20 cellular contexts compared by ENCODE assay signal in the genomic region with DNA sequence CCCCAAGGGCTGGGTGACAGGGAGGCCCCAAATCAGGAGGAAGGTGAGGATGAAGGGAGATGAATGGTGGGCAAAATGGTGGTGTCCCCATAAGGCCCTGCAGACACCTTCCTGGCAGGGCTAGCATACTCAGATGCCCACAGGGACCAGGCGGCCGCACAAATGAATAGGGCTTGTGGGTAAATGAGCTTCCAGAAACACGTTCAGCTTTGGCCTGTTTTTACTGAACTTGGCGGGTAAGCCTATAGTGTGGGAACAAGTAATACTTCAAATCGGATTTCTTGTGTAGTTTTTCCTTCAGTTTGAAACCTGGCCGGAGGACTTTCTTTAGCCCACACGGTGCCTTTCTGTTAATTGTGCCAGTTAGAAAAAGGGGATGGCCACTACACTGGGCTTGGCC. TPM values are rescaled to one million over a fixed set of nuclear protein-coding genes. Genes with fewer than 3 reads are reported as not detected.
DNase-seq lines count a peak whose midpoint lies in the region; ATAC-seq and TF ChIP-seq lines count a peak whose summit lies in the region.
"Had no signal": no experiment of that assay in that cellular context is flagged by ENCODE, and none has a peak within 500 bp of the region (broad histone marks: within the 10 kb centered on the region; RNA-seq: fewer than 3 reads in every experiment).

No MANE protein-coding gene starts in this region.

- no peak for DNase-seq in MCF 10A (ENCODE audit: unreplicated experiment)
- DNase-seq in mammary epithelial cell: no peak
- no peak for DNase-seq in fibroblast of lung (ENCODE audit: low read depth in 2 of 2)
- no peak for DNase-seq in osteocyte (ENCODE audit: extremely low spot score, unreplicated experiment)
- no peak for DNase-seq in aorta
- DNase-seq in NCI-H1417 treated with DMSO at 0.1 percent for 48 hours (lab: John Stamatoyannopoulos, UW): no peak
- DNase-seq in stimulated activated naive B cell treated with anti-CD40 and anti-IgM and Interleukin-4, amounts not matched to agents 10 μg/mL and 1 μg/mL and 100 μg/mL, for 72 hours: no peak
- DNase-seq in stimulated activated naive CD4-positive, alpha-beta T cell (lab: John Stamatoyannopoulos, UW): no peak
- DNase-seq: activated CD4-positive, alpha-beta T cell treated with anti-CD3 and anti-CD28 coated beads for 4 hours; activated naive CD4-positive, alpha-beta T cell treated with anti-CD3 and anti-CD28 coated beads, Interleukin-2, amount 50 U/mL, for 16 hours; COR-L47; natural killer cell; NCI-H1092 treated with DMSO at 0.1 percent for 48 hours; NCI-H2081; NCI-H446; OCI-M1; SHP77 treated with DMSO at 0.1 percent for 48 hours; testis had no signal

- H3K9me3 Mint-ChIP-seq in MCF 10A (ENCODE audit: unreplicated experiment) (no peaks in the 10 kb centered on the region), osteocyte (ENCODE audit: unreplicated experiment) (no peaks in the 10 kb centered on the region)
- no peaks in the 10 kb centered on the region for H3K9me3 Mint-ChIP-seq in stimulated activated naive B cell treated with anti-CD40 and anti-IgM and Interleukin-4, amounts not matched to agents 10 μg/mL and 1 μg/mL and 100 μg/mL, for 72 hours
- H3K9me3 Mint-ChIP-seq: natural killer cell had no signal

- peaks cover 2% of the 10 kb centered on the region for H4K20me1 ChIP-seq in mammary epithelial cell (ENCODE audit: insufficient read depth, low read length)
- H4K20me1 ChIP-seq in fibroblast of lung (ENCODE audit: control insufficient read depth, extremely low read depth, insufficient read depth, low read length): no peaks in the 10 kb centered on the region

- H3K79me2 ChIP-seq in mammary epithelial cell (ENCODE audit: insufficient read depth, low read length): peaks cover 97% of the 10 kb centered on the region
- peaks cover 94% of the 10 kb centered on the region for H3K79me2 ChIP-seq in fibroblast of lung (ENCODE audit: control insufficient read depth, insufficient read depth, low read length)
- H3K79me2 ChIP-seq: parathyroid adenoma had no signal

- no peak overlapping the region for H3K4me3 ChIP-seq in mammary epithelial cell (replicated peaks in 1 of 3; ENCODE audit: insufficient read depth in 1 of 3, low read depth in 2 of 3, low read length in 3 of 3)
- H3K4me3 ChIP-seq in fibroblast of lung (replicated peaks in 1 of 4; ENCODE audit: control extremely low read depth in 1 of 4, insufficient read depth in 1 of 4, low read depth in 3 of 4, low read length in 4 of 4): peak overlapping the region in 1 of 4 experiments; percentile 10
- no peak overlapping the region for H3K4me3 ChIP-seq in aorta (ENCODE audit: low read length in 2 of 2)
- H3K4me3 ChIP-seq: BLaER1, testis had no signal

- POLR2A ChIA-PET in MCF 10A (lab: Yijun Ruan, JAX): no interaction called here

- H2AFZ ChIP-seq in mammary epithelial cell (ENCODE audit: low read depth, low read length) (no peak overlapping the region), fibroblast of lung (ENCODE audit: low read length) (no peak overlapping the region)
- H2AFZ ChIP-seq: parathyroid adenoma had no signal

- H3K4me1 ChIP-seq in mammary epithelial cell (ENCODE audit: insufficient read depth, low read length): peaks cover 3% of the 10 kb centered on the region
- H3K4me1 ChIP-seq in fibroblast of lung (ENCODE audit: control insufficient read depth, extremely low read depth, insufficient read depth, low read length): peaks cover 3% of the 10 kb centered on the region
- peaks cover 0 to 9% of the 10 kb centered on the region in 2 donors for H3K4me1 ChIP-seq in aorta (ENCODE audit: control insufficient read depth in 1 of 2, insufficient read depth in 2 of 2, low read length in 2 of 2)
- H3K4me1 ChIP-seq: BLaER1, parathyroid adenoma had no signal

- H3K27me3 Mint-ChIP-seq in MCF 10A (ENCODE audit: insufficient read depth, unreplicated experiment): peaks cover 66% of the 10 kb centered on the region
- no peaks in the 10 kb centered on the region for H3K27me3 Mint-ChIP-seq in osteocyte (ENCODE audit: unreplicated experiment)
- no peaks in the 10 kb centered on the region for H3K27me3 Mint-ChIP-seq in stimulated activated naive B cell treated with anti-CD40 and anti-IgM and Interleukin-4, amounts not matched to agents 10 μg/mL and 1 μg/mL and 100 μg/mL, for 72 hours

- H3K4me2 ChIP-seq in mammary epithelial cell (ENCODE audit: insufficient read depth, low read depth, low read length): no peak overlapping the region
- H3K4me2 ChIP-seq in fibroblast of lung (ENCODE audit: extremely low read depth, insufficient read depth, low read length): no peak overlapping the region
- H3K4me2 ChIP-seq: BLaER1 had no signal

- TF ChIP-seq CTCF in MCF 10A (IDR thresholded peaks at IDR 0.05; ENCODE audit: unreplicated experiment): no peak
- TF ChIP-seq CTCF in mammary epithelial cell (conservative IDR thresholded peaks at IDR 0.05 in 1 of 2, IDR thresholded peaks at IDR 0.05 in 1 of 2; ENCODE audit: extremely low read depth in 1 of 2, insufficient read depth in 1 of 2, low read depth in 1 of 2, low read length in 2 of 2): no peak
- no peak for TF ChIP-seq CTCF in fibroblast of lung (conservative IDR thresholded peaks at IDR 0.05 in 1 of 2, IDR thresholded peaks at IDR 0.05 in 1 of 2; ENCODE audit: low read depth in 1 of 2, low read length in 2 of 2)
- no peak for TF ChIP-seq CTCF in osteocyte (IDR thresholded peaks at IDR 0.05)

- H3K4me1 Mint-ChIP-seq in MCF 10A (ENCODE audit: insufficient read depth, unreplicated experiment) (peaks cover 11% of the 10 kb centered on the region), osteocyte (ENCODE audit: unreplicated experiment) (peaks cover 52% of the 10 kb centered on the region)
- peaks cover 27 to 35% of the 10 kb centered on the region in 2 donors for H3K4me1 Mint-ChIP-seq in stimulated activated naive B cell treated with anti-CD40 and anti-IgM and Interleukin-4, amounts not matched to agents 10 μg/mL and 1 μg/mL and 100 μg/mL, for 72 hours

- no TSS peak for BruUV-seq in MCF 10A (replicated peaks; lab: Mats Ljungman, UMichigan)
- BruUV-seq in mammary epithelial cell (replicated peaks; lab: Mats Ljungman, UMichigan): no TSS peak

- no peak overlapping the region for H3K9ac ChIP-seq in mammary epithelial cell (ENCODE audit: insufficient read depth, low read length)
- no peak overlapping the region for H3K9ac ChIP-seq in fibroblast of lung (ENCODE audit: insufficient read depth, low read length)
- H3K9ac ChIP-seq: BLaER1, parathyroid adenoma had no signal

- H3K4me3 Mint-ChIP-seq in MCF 10A (ENCODE audit: unreplicated experiment): no peak overlapping the region
- H3K4me3 Mint-ChIP-seq in osteocyte (ENCODE audit: unreplicated experiment): no peak overlapping the region
- no peak overlapping the region for H3K4me3 Mint-ChIP-seq in stimulated activated naive B cell treated with anti-CD40 and anti-IgM and Interleukin-4, amounts not matched to agents 10 μg/mL and 1 μg/mL and 100 μg/mL, for 72 hours
- H3K4me3 Mint-ChIP-seq: natural killer cell had no signal

- intact Hi-C loops in MCF 10A (cut with micrococcal nuclease): no loop called here
- intact Hi-C loops in mammary epithelial cell (cut with micrococcal nuclease): no loop called here
- intact Hi-C loops in aorta (cut with DNase I): no loop called here

- H3K27me3 ChIP-seq in mammary epithelial cell (ENCODE audit: insufficient read depth, low read length) (no peaks in the 10 kb centered on the region), fibroblast of lung (ENCODE audit: control insufficient read depth, insufficient read depth, low read length) (no peaks in the 10 kb centered on the region), aorta (ENCODE audit: control insufficient read depth in 1 of 2, insufficient read depth in 2 of 2, low read length in 1 of 2) (no peaks in the 10 kb centered on the region)
- H3K27me3 ChIP-seq: BLaER1, testis had no signal

- ATAC-seq in aorta (ENCODE audit: low FRiP score): peak; percentile 55
- ATAC-seq in stimulated activated naive B cell treated with anti-CD40 and anti-IgM and Interleukin-4, amounts not matched to agents 10 μg/mL and 1 μg/mL and 100 μg/mL, for 72 hours (replicated peaks): no peak
- ATAC-seq: natural killer cell had no signal

- in situ Hi-C loops in mammary epithelial cell (cut with MboI; ENCODE audit: low sequenced_read_pairs in 2 of 2): no loop called here

- peaks cover 13% of the 10 kb centered on the region for H3K36me3 Mint-ChIP-seq in MCF 10A (ENCODE audit: insufficient read depth, unreplicated experiment)
- no peaks in the 10 kb centered on the region for H3K36me3 Mint-ChIP-seq in osteocyte (ENCODE audit: unreplicated experiment)
- H3K36me3 Mint-ChIP-seq in stimulated activated naive B cell treated with anti-CD40 and anti-IgM and Interleukin-4, amounts not matched to agents 10 μg/mL and 1 μg/mL and 100 μg/mL, for 72 hours: peaks cover 9 to 22% of the 10 kb centered on the region in 2 donors
- H3K36me3 Mint-ChIP-seq: natural killer cell had no signal

- 65% methylated on average over 7 of the region's 7 CpGs for WGBS in mammary epithelial cell (ENCODE audit: low coverage, missing lambda C conversion rate)
- 20 to 41% methylated on average over 7 of the region's 7 CpGs for WGBS in aorta, 2 donors

- H3K9me3 ChIP-seq in mammary epithelial cell (replicated peaks; ENCODE audit: insufficient read depth, low read length) (no peaks in the 10 kb centered on the region), fibroblast of lung (ENCODE audit: control insufficient read depth, insufficient read depth, low read depth, low read length) (no peaks in the 10 kb centered on the region), aorta (ENCODE audit: control insufficient read depth, low read length) (no peaks in the 10 kb centered on the region)
- H3K9me3 ChIP-seq: BLaER1, testis had no signal

- no peaks in the 10 kb centered on the region for H3K36me3 ChIP-seq in mammary epithelial cell (ENCODE audit: insufficient read depth, low read length)
- no peaks in the 10 kb centered on the region for H3K36me3 ChIP-seq in fibroblast of lung (ENCODE audit: control insufficient read depth, insufficient read depth, low read length)
- H3K36me3 ChIP-seq in aorta (ENCODE audit: control insufficient read depth in 1 of 2, insufficient read depth in 2 of 2, low read length in 1 of 2): no peaks in the 10 kb centered on the region

- H3K27ac ChIP-seq in mammary epithelial cell (ENCODE audit: insufficient read depth, low read depth, low read length) (no peak overlapping the region), fibroblast of lung (ENCODE audit: insufficient read depth, low read length) (peak overlapping the region; percentile 26), aorta (ENCODE audit: low read depth in 1 of 2, low read length in 2 of 2) (peak overlapping the region in 1 of 2 donors; percentile 39)
- H3K27ac ChIP-seq: BLaER1, parathyroid adenoma, testis had no signal

- H3K27ac Mint-ChIP-seq in MCF 10A (ENCODE audit: low read depth, unreplicated experiment) (peak overlapping the region; percentile 46), osteocyte (ENCODE audit: unreplicated experiment) (peak overlapping the region; percentile 57)
- H3K27ac Mint-ChIP-seq in stimulated activated naive B cell treated with anti-CD40 and anti-IgM and Interleukin-4, amounts not matched to agents 10 μg/mL and 1 μg/mL and 100 μg/mL, for 72 hours: no peak overlapping the region
- H3K27ac Mint-ChIP-seq: natural killer cell had no signal

- CTCF ChIA-PET in MCF 10A (lab: Yijun Ruan, JAX): interaction anchor here (0.7 to 1.9 kb wide), 5 partner anchors 10 to 98 kb away, joined by 3 to 8 read pairs (median 4); no protein-coding TSS in a partner anchor
- CTCF ChIA-PET in mammary epithelial cell (lab: Charles Lee; ENCODE audit: low non-redundant PET): no interaction called here

- dilution Hi-C loops in mammary epithelial cell (cut with HindIII; ENCODE audit: low sequenced_read_pairs): no loop called here

RNA-seq across cellular contexts. Expression of a gene that starts 22.7 kb away (rescaled TPM):
- total RNA-seq in MCF 10A (2022) (160 and 181 TPM in 2 replicates), mammary epithelial cell (100 to 1,000 TPM in 1 of 2 donors, 10 to 100 TPM in 1; 63.3 to 128 TPM), fibroblast of lung (176 and 252 TPM in 2 replicates), osteocyte (91.4 and 94.5 TPM in 2 replicates), aorta (10 to 100 TPM; 49.4 to 57.8 TPM)
- polyA plus RNA-seq in mammary epithelial cell (90.7 TPM), fibroblast of lung (129 and 186 TPM in 2 replicates), aorta (10 to 100 TPM; 45.3 to 89.5 TPM)
- polyA minus RNA-seq in mammary epithelial cell (62.2 TPM), fibroblast of lung (ENCODE audit: low replicate concordance) (16.2 and 23.8 TPM in 2 replicates)
- polyA plus RNA-seq in fibroblast of lung (2012): 134 and 199 TPM in 2 replicates
